ENCODE assay signal across 20 cellular contexts in the genomic region with DNA sequence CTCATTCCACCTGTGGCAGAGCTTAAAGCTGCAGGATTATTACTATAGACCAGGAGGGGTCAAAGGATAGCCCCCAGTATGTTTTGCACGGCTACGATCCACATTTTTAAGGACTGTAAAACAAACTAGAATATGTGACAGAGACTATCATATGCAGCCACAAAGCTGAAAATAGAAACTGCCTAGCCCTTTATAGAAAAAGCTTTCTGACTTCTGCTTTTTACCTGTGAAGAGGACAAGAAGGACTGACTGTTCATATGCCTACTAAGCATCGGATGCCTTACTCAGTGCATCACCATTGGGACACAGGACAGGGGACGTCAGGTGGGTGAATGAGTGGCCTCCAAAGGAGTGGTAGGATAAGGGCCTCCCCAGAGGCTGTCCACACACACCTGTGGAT.
"Had no signal": no experiment of that assay in that cellular context is flagged by ENCODE, and none has a peak within 500 bp of the region (broad histone marks: within the 10 kb centered on the region; RNA-seq: fewer than 3 reads in every experiment).

No MANE protein-coding gene starts in this region.

- FAIRE-seq: endothelial cell of umbilical vein had no signal

- DNase-seq: activated CD4-positive, alpha-beta T cell treated with anti-CD3 and anti-CD28 coated beads for 48 hours; activated CD4-positive, CD25-positive, alpha-beta regulatory T cell; activated CD8-positive, alpha-beta T cell treated with anti-CD3 and anti-CD28 coated beads for 36 hours; activated naive CD4-positive, alpha-beta T cell; activated naive CD8-positive, alpha-beta T cell treated with anti-CD3 and anti-CD28 coated beads for 36 hours; activated T-cell treated with anti-CD3 and anti-CD28 coated beads, Interleukin-2, amount 50 U/mL, for 1 hour; amniotic stem cell; effector memory CD4-positive, alpha-beta T cell; esophagus squamous epithelium; immature natural killer cell; kidney glomerular epithelial cell; left ventricle myocardium inferior; mammary epithelial cell; occipital lobe; posterior cingulate gyrus; stimulated activated naive B cell treated with anti-CD40 and anti-IgM and Interleukin-4, amounts not matched to agents 10 μg/mL and 1 μg/mL and 100 μg/mL, for 72 hours; upper lobe of right lung had no signal

- H3K36me3 ChIP-seq: cardiac muscle cell, esophagus squamous epithelium, left ventricle myocardium inferior, upper lobe of right lung had no signal

- H3K4me1 ChIP-seq: esophagus squamous epithelium, upper lobe of right lung had no signal

- H3K27ac ChIP-seq: cardiac muscle cell, esophagus squamous epithelium, left ventricle myocardium inferior, upper lobe of right lung had no signal

- ATAC-seq: activated CD8-positive, alpha-beta T cell treated with anti-CD3 and anti-CD28 coated beads for 36 hours; activated T-helper 17 cell treated with anti-CD3 and anti-CD28 coated beads, Interleukin-2, amount 50 U/mL, for 72 hours; stimulated activated naive B cell treated with anti-CD40 and anti-IgM and Interleukin-4, amounts not matched to agents 10 μg/mL and 1 μg/mL and 100 μg/mL, for 72 hours; upper lobe of right lung had no signal

- H3K4me3 ChIP-seq: cardiac muscle cell, esophagus squamous epithelium, left ventricle myocardium inferior, upper lobe of right lung had no signal

- H3K9me3 ChIP-seq: esophagus squamous epithelium, left ventricle myocardium inferior, upper lobe of right lung had no signal

- H3K27me3 ChIP-seq: cardiac muscle cell, upper lobe of right lung had no signal
